In the genomic region with DNA sequence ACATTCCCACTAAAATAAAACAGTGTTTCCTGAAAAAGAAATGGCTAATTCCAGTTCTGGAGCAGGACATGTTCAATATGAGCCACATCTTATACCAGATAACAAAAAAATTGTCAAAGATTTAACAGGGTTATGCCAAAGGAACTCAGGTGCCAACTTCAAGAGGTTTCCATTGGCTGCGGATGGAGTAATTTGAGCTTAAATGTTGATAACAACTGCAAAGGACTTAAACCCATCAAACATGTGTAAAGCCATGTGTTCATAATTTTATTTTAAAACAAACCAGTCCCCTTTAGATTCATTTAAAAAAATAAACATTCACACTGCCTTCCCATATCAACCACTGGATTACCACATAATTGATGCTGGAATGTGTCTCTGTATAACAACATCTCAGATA, we compare ENCODE assay signal across 24 cellular contexts.
"Had no signal": no experiment of that assay in that cellular context is flagged by ENCODE, and none has a peak within 500 bp of the region (broad histone marks: within the 10 kb centered on the region; RNA-seq: fewer than 3 reads in every experiment).

No MANE protein-coding gene starts in this region.

- H3K9me3 ChIP-seq: left lung, lower lobe of right lung, ovary, right atrium auricular region, spleen, suprapubic skin, thoracic aorta, tibial artery, uterus had no signal

- H3K27ac ChIP-seq: left lung, lower lobe of right lung, ovary, right atrium auricular region, skin epidermis, spleen, suprapubic skin, thoracic aorta, uterus had no signal

- H3K4me1 ChIP-seq: left lung, lower lobe of right lung, right atrium auricular region, spleen, suprapubic skin, uterus had no signal

- H3K27me3 ChIP-seq: left lung, ovary, right atrium auricular region, spleen, suprapubic skin, tibial artery, uterus had no signal

- ATAC-seq: left colon; left lung; lower lobe of right lung; natural killer cell; sciatic nerve; stimulated activated effector memory CD8-positive, alpha-beta T cell treated with anti-CD3 and anti-CD28 coated beads, Interleukin-12 subunit alpha, Interleukin-12 subunit beta, amount 100 ng/mL, for 72 hours had no signal

- H3K27me3 Mint-ChIP-seq: naive B cell; progenitor cell of endocrine pancreas; stimulated activated naive CD8-positive, alpha-beta T cell treated with anti-CD3 and anti-CD28 coated beads, Interleukin-15, Interleukin-2, amounts not matched to agents 100 ng/mL and 50 ng/mL, for 24 hours; type B pancreatic cell had no signal

- H3K4me3 Mint-ChIP-seq: naive B cell; natural killer cell; stimulated activated effector memory CD8-positive, alpha-beta T cell treated with anti-CD3 and anti-CD28 coated beads, Interleukin-12 subunit alpha, Interleukin-12 subunit beta, amount 100 ng/mL, for 72 hours; stimulated activated naive CD8-positive, alpha-beta T cell treated with anti-CD3 and anti-CD28 coated beads, Interleukin-15, Interleukin-2, amounts not matched to agents 100 ng/mL and 50 ng/mL, for 24 hours; type B pancreatic cell had no signal

- H3K36me3 ChIP-seq: left lung, lower lobe of right lung, ovary, right atrium auricular region, spleen, suprapubic skin, thoracic aorta, tibial artery, uterus had no signal

- DNase-seq: hippocampal formation; left colon; left lung; lower lobe of right lung; mammary epithelial cell; mesenchymal stem cell; naive B cell; natural killer cell; ovary; spleen; stimulated activated CD4-positive, alpha-beta T cell treated with anti-CD3 and anti-CD28 coated beads, Interleukin-4, amount 100 ng/mL, for 24 hours; stimulated activated naive CD4-positive, alpha-beta T cell; tibial artery; uterus had no signal

- FAIRE-seq: keratinocyte had no signal

- H3K4me1 Mint-ChIP-seq: naive B cell; natural killer cell; stimulated activated effector memory CD8-positive, alpha-beta T cell treated with anti-CD3 and anti-CD28 coated beads, Interleukin-12 subunit alpha, Interleukin-12 subunit beta, amount 100 ng/mL, for 72 hours had no signal

- H3K27ac Mint-ChIP-seq: naive B cell; natural killer cell; progenitor cell of endocrine pancreas; stimulated activated effector memory CD8-positive, alpha-beta T cell treated with anti-CD3 and anti-CD28 coated beads, Interleukin-12 subunit alpha, Interleukin-12 subunit beta, amount 100 ng/mL, for 72 hours; stimulated activated naive CD8-positive, alpha-beta T cell treated with anti-CD3 and anti-CD28 coated beads, Interleukin-15, Interleukin-2, amounts not matched to agents 100 ng/mL and 50 ng/mL, for 24 hours; type B pancreatic cell had no signal

- H3K36me3 Mint-ChIP-seq: naive B cell; stimulated activated effector memory CD8-positive, alpha-beta T cell treated with anti-CD3 and anti-CD28 coated beads, Interleukin-12 subunit alpha, Interleukin-12 subunit beta, amount 100 ng/mL, for 72 hours had no signal

- H3K9me3 Mint-ChIP-seq: stimulated activated naive CD8-positive, alpha-beta T cell treated with anti-CD3 and anti-CD28 coated beads, Interleukin-15, Interleukin-2, amounts not matched to agents 100 ng/mL and 50 ng/mL, for 24 hours had no signal

- H3K4me3 ChIP-seq: left lung, lower lobe of right lung, ovary, right atrium auricular region, skin epidermis, spleen, suprapubic skin, thoracic aorta, tibial artery, uterus had no signal
